13 cellular contexts compared by ENCODE assay signal in the genomic region with DNA sequence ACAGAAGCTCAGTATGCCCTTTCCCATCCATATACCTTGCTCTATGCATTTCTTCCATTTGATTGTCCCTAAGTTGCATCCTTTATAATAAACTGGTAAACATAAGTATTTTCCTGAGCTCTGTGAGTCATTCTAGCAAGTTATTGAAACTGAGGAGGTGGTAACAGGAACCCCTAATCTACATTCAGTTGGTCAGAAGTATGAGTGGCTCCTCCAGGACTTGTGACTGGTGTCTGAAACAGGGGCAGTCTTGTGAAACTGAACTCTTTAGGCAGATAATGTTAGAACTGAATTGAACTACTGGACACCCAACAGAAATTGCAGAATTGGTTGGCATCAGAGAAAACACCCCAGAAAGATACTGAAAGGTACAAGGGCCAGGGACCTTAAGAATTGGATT.
A peak's percentile ranks its signal among the peaks of the same experiment; 100 is the strongest.
DNase-seq lines count a peak whose midpoint lies in the region; ATAC-seq, FAIRE-seq and TF ChIP-seq lines count a peak whose summit lies in the region.
"Had no signal": no experiment of that assay in that cellular context is flagged by ENCODE, and none has a peak within 500 bp of the region (broad histone marks: within the 10 kb centered on the region; RNA-seq: fewer than 3 reads in every experiment).

No MANE protein-coding gene starts in this region.

- H3K4me2 ChIP-seq in astrocyte (ENCODE audit: low read length), result peak overlapping the region; percentile 25

- peaks cover 9% of the 10 kb centered on the region for H3K4me1 ChIP-seq in astrocyte (ENCODE audit: insufficient read depth, low read length)
- no peaks in the 10 kb centered on the region for H3K4me1 ChIP-seq in Caco-2
- H3K4me1 ChIP-seq: adrenal gland, right atrium auricular region had no signal

- H3K27me3 ChIP-seq in astrocyte (ENCODE audit: insufficient read depth, low read length) (no peaks in the 10 kb centered on the region), H7 (ENCODE audit: control insufficient read depth, insufficient read depth, low read length) (no peaks in the 10 kb centered on the region), Caco-2 (replicated peaks; ENCODE audit: control insufficient read depth, insufficient read depth, low read length) (no peaks in the 10 kb centered on the region)
- H3K27me3 ChIP-seq: adrenal gland, right atrium auricular region had no signal

- H3K9ac ChIP-seq in astrocyte (ENCODE audit: low read length), result no peak overlapping the region

- CTCF ChIA-PET in Caco-2 (lab: Charles Lee), result interaction anchor here (0.6 kb wide), 1 partner anchor 791 kb away, joined by 3 read pairs; no protein-coding TSS in a partner anchor

- H3K9me3 ChIP-seq in astrocyte (ENCODE audit: insufficient read depth, low read depth, low read length), result no peaks in the 10 kb centered on the region
- H3K9me3 ChIP-seq in Caco-2, result no peaks in the 10 kb centered on the region
- H3K9me3 ChIP-seq: adrenal gland, HAP-1, right atrium auricular region had no signal

- no peak for DNase-seq in astrocyte (ENCODE audit: low read depth)
- DNase-seq in H7, result no peak
- DNase-seq in NCI-H2081 (lab: John Stamatoyannopoulos, UW), result no peak
- DNase-seq in Caco-2, result no peak
- no peak for DNase-seq in NCI-H510A treated with DMSO at 0.1 percent for 48 hours (lab: John Stamatoyannopoulos, UW)
- DNase-seq: adrenal gland, NCI-H446 treated with DMSO at 0.1 percent for 48 hours had no signal

- no peaks in the 10 kb centered on the region for H4K20me1 ChIP-seq in astrocyte (ENCODE audit: insufficient read depth, low read length)

- no peak overlapping the region for H2AFZ ChIP-seq in astrocyte (ENCODE audit: low read depth, low read length)

- H3K27ac Mint-ChIP-seq in astrocyte (ENCODE audit: unreplicated experiment) (no peak overlapping the region), Caco-2 (ENCODE audit: unreplicated experiment) (no peak overlapping the region)

- H3K36me3 Mint-ChIP-seq in astrocyte (ENCODE audit: low read depth, unreplicated experiment) (no peaks in the 10 kb centered on the region), Caco-2 (ENCODE audit: insufficient read depth, unreplicated experiment) (no peaks in the 10 kb centered on the region)

- H3K4me3 Mint-ChIP-seq in astrocyte (ENCODE audit: unreplicated experiment) (no peak overlapping the region), Caco-2 (ENCODE audit: unreplicated experiment) (no peak overlapping the region)

- H3K9me3 Mint-ChIP-seq in astrocyte (ENCODE audit: unreplicated experiment) (no peaks in the 10 kb centered on the region), Caco-2 (ENCODE audit: unreplicated experiment) (no peaks in the 10 kb centered on the region)

- TF ChIP-seq CTCF in astrocyte (IDR thresholded peaks at IDR 0.05; ENCODE audit: insufficient read depth, low read depth, low read length), result no peak
- no peak for TF ChIP-seq CTCF in Caco-2 (IDR thresholded peaks at IDR 0.05; ENCODE audit: insufficient read depth in 1 of 2, low read depth in 1 of 2, low read length in 1 of 2, severe bottlenecking in 1 of 2, unreplicated experiment in 1 of 2)

- H3K27ac ChIP-seq in astrocyte (ENCODE audit: low read depth, low read length), result no peak overlapping the region
- H3K27ac ChIP-seq: adrenal gland, C4-2B, right atrium auricular region had no signal

- peak; percentile 53 for ATAC-seq in GM18861 (IDR thresholded peaks at IDR 0.05; ENCODE audit: unreplicated experiment)
- ATAC-seq in GM21526 (IDR thresholded peaks at IDR 0.05; ENCODE audit: low FRiP score, unreplicated experiment), result peak; percentile 57
- peak; percentile 52 for ATAC-seq in HG03095 (IDR thresholded peaks at IDR 0.05; ENCODE audit: unreplicated experiment)

- no peak for FAIRE-seq in astrocyte (lab: Jason Lieb, UNC)

- H3K36me3 ChIP-seq in astrocyte (ENCODE audit: insufficient read depth, low read length), result no peaks in the 10 kb centered on the region
- no peaks in the 10 kb centered on the region for H3K36me3 ChIP-seq in H7 (replicated peaks; ENCODE audit: control insufficient read depth, insufficient read depth, low read length)
- no peaks in the 10 kb centered on the region for H3K36me3 ChIP-seq in Caco-2 (ENCODE audit: control insufficient read depth, insufficient read depth, low read length)
- H3K36me3 ChIP-seq: adrenal gland, HAP-1, right atrium auricular region had no signal

- POLR2A ChIA-PET in Caco-2 (lab: Charles Lee), result no interaction called here

- H3K79me2 ChIP-seq in astrocyte (ENCODE audit: insufficient read depth, low read length), result no peaks in the 10 kb centered on the region

- H3K27me3 Mint-ChIP-seq in astrocyte (ENCODE audit: low read depth, unreplicated experiment), result no peaks in the 10 kb centered on the region
- H3K27me3 Mint-ChIP-seq in Caco-2 (ENCODE audit: insufficient read depth, unreplicated experiment), result no peaks in the 10 kb centered on the region

- intact Hi-C loops in Caco-2 (cut with micrococcal nuclease; ENCODE audit: unreplicated experiment), result no loop called here

- H3K4me3 ChIP-seq in astrocyte (ENCODE audit: insufficient read depth, low read depth, low read length) (no peak overlapping the region), H7 (ENCODE audit: insufficient read depth, low read depth, low read length) (no peak overlapping the region), Caco-2 (ENCODE audit: low read depth, low read length) (no peak overlapping the region)
- H3K4me3 ChIP-seq: adrenal gland, HAP-1, right atrium auricular region had no signal

- H3K4me1 Mint-ChIP-seq in astrocyte (ENCODE audit: low read depth, unreplicated experiment), result peaks cover 7% of the 10 kb centered on the region
- no peaks in the 10 kb centered on the region for H3K4me1 Mint-ChIP-seq in Caco-2 (ENCODE audit: low read depth, unreplicated experiment)

- no TSS peak for BruUV-seq in Caco-2 (replicated peaks; lab: Mats Ljungman, UMichigan)
